In genomic region chr10:108688314-108688713, GRCh38 we compare ENCODE assay signal across 20 cellular contexts.
DNase-seq lines count a peak whose midpoint lies in the region; ATAC-seq and TF ChIP-seq lines count a peak whose summit lies in the region.
"Had no signal": no experiment of that assay in that cellular context is flagged by ENCODE, and none has a peak within 500 bp of the region (broad histone marks: within the 10 kb centered on the region; RNA-seq: fewer than 3 reads in every experiment).

No MANE protein-coding gene starts in this region.

- no peaks in the 10 kb centered on the region for H3K4me1 Mint-ChIP-seq in T-cell
- no peaks in the 10 kb centered on the region for H3K4me1 Mint-ChIP-seq in Calu3 (ENCODE audit: low read depth, unreplicated experiment)
- H3K4me1 Mint-ChIP-seq: CD4-positive, CD25-positive, alpha-beta regulatory T cell had no signal

- H3K9ac ChIP-seq in colonic mucosa (ENCODE audit: low read depth in 2 of 2, low read length in 2 of 2), result no peak overlapping the region

- no peak overlapping the region for H3K27ac ChIP-seq in colonic mucosa

- H3K4me3 ChIP-seq in colonic mucosa, result no peak overlapping the region

- BruUV-seq in Calu3 (replicated peaks; lab: Mats Ljungman, UMichigan), result no TSS peak

- POLR2A ChIA-PET in T-cell (lab: Charles Lee), result no interaction called here

- CTCF ChIA-PET in T-cell (lab: Charles Lee) (no interaction called here), Calu3 (lab: Charles Lee) (no interaction called here)

- H3K36me3 Mint-ChIP-seq in T-cell (no peaks in the 10 kb centered on the region), Calu3 (ENCODE audit: insufficient read depth, unreplicated experiment) (no peaks in the 10 kb centered on the region)
- H3K36me3 Mint-ChIP-seq: CD4-positive, CD25-positive, alpha-beta regulatory T cell had no signal

- no peaks in the 10 kb centered on the region for H3K36me3 ChIP-seq in colonic mucosa
- H3K36me3 ChIP-seq: BE2C had no signal

- peaks cover 4 to 9% (median 7%) of the 10 kb centered on the region in 3 donors for H3K9me3 Mint-ChIP-seq in T-cell
- H3K9me3 Mint-ChIP-seq in Calu3 (ENCODE audit: low read depth, unreplicated experiment), result peaks cover 8% of the 10 kb centered on the region

- no peaks in the 10 kb centered on the region for H3K27me3 ChIP-seq in colonic mucosa
- H3K27me3 ChIP-seq: BE2C had no signal

- H3K27ac Mint-ChIP-seq in T-cell (no peak overlapping the region), Calu3 (ENCODE audit: unreplicated experiment) (no peak overlapping the region)
- H3K27ac Mint-ChIP-seq: CD4-positive, CD25-positive, alpha-beta regulatory T cell; HFFc6; T-helper 2 cell treated with Interferon-gamma antibody and Interleukin-4, amounts not matched to agents 5 μg/mL and 100 μg/mL, for 36 hours had no signal

- no peak overlapping the region for H3K4me3 Mint-ChIP-seq in T-cell
- H3K4me3 Mint-ChIP-seq in Calu3 (ENCODE audit: low read depth, unreplicated experiment), result no peak overlapping the region
- H3K4me3 Mint-ChIP-seq: CD4-positive, CD25-positive, alpha-beta regulatory T cell; HFFc6; T-helper 2 cell treated with Interferon-gamma antibody and Interleukin-4, amounts not matched to agents 5 μg/mL and 100 μg/mL, for 36 hours had no signal

- intact Hi-C loops in sciatic nerve (cut with DNase I), result no loop called here
- intact Hi-C loops in colonic mucosa (cut with DNase I), result no loop called here
- intact Hi-C loops in Calu3 (cut with micrococcal nuclease; ENCODE audit: unreplicated experiment), result no loop called here

- H3K9me3 ChIP-seq in colonic mucosa, result no peaks in the 10 kb centered on the region
- H3K9me3 ChIP-seq: BE2C had no signal

- peak; percentile 66 for ATAC-seq in GM18498 (IDR thresholded peaks at IDR 0.05; ENCODE audit: unreplicated experiment)
- peak; percentile 89 for ATAC-seq in GM21360 (IDR thresholded peaks at IDR 0.05; ENCODE audit: unreplicated experiment)
- ATAC-seq in HG02885 (IDR thresholded peaks at IDR 0.05; ENCODE audit: poor library complexity, unreplicated experiment), result peak; percentile 75
- peak; percentile 72 for ATAC-seq in HG03565 (IDR thresholded peaks at IDR 0.05; ENCODE audit: unreplicated experiment)
- ATAC-seq in sciatic nerve, result no peak
- no peak for ATAC-seq in T-cell (replicated peaks in 1 of 4)

- DNase-seq in sciatic nerve (ENCODE audit: low spot score) (no peak), T-cell (no peak), colonic mucosa (no peak), Calu3 (no peak)
- DNase-seq: 8988T; BE2C; CD4-positive, CD25-positive, alpha-beta regulatory T cell; COR-L47; GDM1; HFFc6; NCI-H1105 treated with DMSO at 0.1 percent for 48 hours; NCI-H1694; NK-92 treated with Interleukin-12 subunit alpha and Interleukin-12 subunit beta, amount 100 ng/mL, for 24 hours; OCI-M1; Right ventricle myocardium superior had no signal

- no peaks in the 10 kb centered on the region for H3K4me1 ChIP-seq in colonic mucosa
- H3K4me1 ChIP-seq: BE2C had no signal

- no peak for TF ChIP-seq CTCF in colonic mucosa (IDR thresholded peaks at IDR 0.05)
- no peak for TF ChIP-seq CTCF in Calu3 (IDR thresholded peaks at IDR 0.05; ENCODE audit: unreplicated experiment)

- H3K27me3 Mint-ChIP-seq in T-cell (no peaks in the 10 kb centered on the region), Calu3 (ENCODE audit: unreplicated experiment) (no peaks in the 10 kb centered on the region)

Comparison
In these comparisons a context has a peak if more than half of its experiments do, and no peak if none do; other contexts are left out.
1. ATAC-seq: peak in GM18498 (single experiment), GM21360 (single experiment), HG02885 (single experiment) and HG03565 (single experiment); none in sciatic nerve (single experiment) and T-cell (0 of 4).